ENCODE assay signal across 11 cellular contexts in the genomic region with DNA sequence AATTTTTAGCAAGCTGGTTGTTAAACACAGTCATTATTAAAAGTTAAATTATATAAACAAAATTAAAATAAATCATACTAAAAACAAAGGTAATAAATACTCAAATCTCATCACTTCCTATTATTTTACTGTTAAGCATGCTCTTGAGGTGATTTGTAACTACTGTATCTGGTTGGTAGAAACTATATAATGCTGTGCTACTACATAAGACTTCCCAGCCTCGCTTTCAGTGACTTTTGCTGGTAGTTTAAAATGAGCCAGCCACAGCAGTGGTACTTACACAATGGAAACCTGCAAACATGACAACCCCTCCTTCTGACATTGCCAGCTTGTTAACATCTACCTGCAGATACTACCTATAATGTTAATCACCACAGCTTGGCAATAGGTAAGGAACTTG.
DNase-seq lines count a peak whose midpoint lies in the region; ATAC-seq lines count a peak whose summit lies in the region.
"Had no signal": no experiment of that assay in that cellular context is flagged by ENCODE, and none has a peak within 500 bp of the region (broad histone marks: within the 10 kb centered on the region; RNA-seq: fewer than 3 reads in every experiment).

No MANE protein-coding gene starts in this region.

- H3K9me3 ChIP-seq in skeletal muscle satellite cell (replicated peaks; ENCODE audit: low read length): no peaks in the 10 kb centered on the region

- no peaks in the 10 kb centered on the region for H3K36me3 ChIP-seq in skeletal muscle satellite cell (ENCODE audit: insufficient read depth, low read length)

- H3K4me1 ChIP-seq in skeletal muscle satellite cell (ENCODE audit: control insufficient read depth, insufficient read depth, low read length): peaks cover 14% of the 10 kb centered on the region

- H3K4me3 ChIP-seq in skeletal muscle satellite cell (ENCODE audit: low read length): no peak overlapping the region

- no peaks in the 10 kb centered on the region for H3K27me3 ChIP-seq in skeletal muscle satellite cell (ENCODE audit: control insufficient read depth, insufficient read depth, low read length)

- H3K9ac ChIP-seq in skeletal muscle satellite cell (ENCODE audit: low read depth, low read length): no peak overlapping the region

- peak overlapping the region; percentile 59 for H3K4me2 ChIP-seq in skeletal muscle satellite cell (ENCODE audit: low read length)

- ATAC-seq in GM19328 (IDR thresholded peaks at IDR 0.05; ENCODE audit: unreplicated experiment) (peak; percentile 34), HG02610 (IDR thresholded peaks at IDR 0.05; ENCODE audit: unreplicated experiment) (peak; percentile 37), HG03571 (IDR thresholded peaks at IDR 0.05; ENCODE audit: unreplicated experiment) (peak; percentile 51), GM19324 (IDR thresholded peaks at IDR 0.05; ENCODE audit: low FRiP score, unreplicated experiment) (no peak)
- ATAC-seq: Right ventricle myocardium inferior had no signal

- DNase-seq in NCI-H187 (lab: John Stamatoyannopoulos, UW): no peak
- no peak for DNase-seq in NCI-H1436 treated with DMSO at 0.1 percent for 48 hours (lab: John Stamatoyannopoulos, UW)
- no peak for DNase-seq in ecto neural progenitor cell (ENCODE audit: low spot score)
- DNase-seq: Karpas-422; stimulated activated CD4-positive, alpha-beta T cell treated with anti-CD3 and anti-CD28 coated beads, Interleukin-4, amount 100 ng/mL, for 1 hour had no signal
